8 cellular contexts compared by ENCODE assay signal in the genomic region with DNA sequence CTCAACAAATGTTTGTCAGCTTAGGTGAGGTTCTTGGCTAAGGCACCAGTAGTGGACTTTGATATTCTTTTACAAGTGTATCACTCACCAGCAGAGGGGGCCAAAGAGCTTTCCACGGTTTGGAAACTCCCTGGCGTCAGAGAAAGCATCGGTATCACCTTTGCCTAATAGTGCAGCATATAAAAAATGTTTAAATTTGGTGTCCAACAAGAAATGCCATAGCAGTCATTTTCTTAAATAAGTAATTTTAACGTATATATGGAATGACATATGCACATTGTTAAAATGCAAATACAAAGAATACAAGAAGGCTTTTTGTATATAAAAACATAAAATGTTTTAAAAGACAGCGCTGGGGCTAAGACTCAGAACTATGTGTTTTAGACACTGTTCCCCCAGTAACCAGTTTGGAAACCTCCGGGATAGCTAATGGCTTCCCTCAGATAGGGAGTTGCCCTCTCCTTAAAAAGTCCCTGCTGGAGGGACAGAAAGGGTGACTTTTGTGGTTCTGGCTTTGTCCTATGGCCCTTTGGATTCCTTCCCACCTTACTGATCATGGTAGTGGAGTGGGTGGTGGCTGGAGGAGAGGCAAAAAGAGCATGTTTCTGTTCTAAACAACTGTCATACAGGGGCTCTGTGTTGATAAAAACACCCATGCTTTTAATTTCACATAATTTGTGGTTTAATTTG.
DNase-seq lines count a peak whose midpoint lies in the region; ATAC-seq, FAIRE-seq and TF ChIP-seq lines count a peak whose summit lies in the region.

No MANE protein-coding gene starts in this region.

- ATAC-seq in GM21529 (IDR thresholded peaks at IDR 0.05; ENCODE audit: unreplicated experiment): peak; percentile 77

- FAIRE-seq in frontal cortex (lab: Jason Lieb, UNC): no peak

- H3K27ac ChIP-seq in SJCRH30 (no peak overlapping the region), osteoblast (ENCODE audit: low read depth, low read length) (peak overlapping the region; percentile 69), thyroid gland (peak overlapping the region in 1 of 3 donors; percentile 21)

- H2AFZ ChIP-seq in Loucy (ENCODE audit: low read length) (peak overlapping the region; percentile 65; the same call in 1 of the 2 replicates), osteoblast (ENCODE audit: low read length) (peak overlapping the region; percentile 35)

- H3F3A ChIP-seq in Loucy (ENCODE audit: low read depth): no peaks in the 10 kb centered on the region

- TF ChIP-seq CTCF in Loucy (conservative IDR thresholded peaks at IDR 0.05; ENCODE audit: low read length) (peak; percentile 77), osteoblast (IDR thresholded peaks at IDR 0.05; ENCODE audit: extremely low read depth, low read depth, low read length) (peak; percentile 84), thyroid gland (IDR thresholded peaks at IDR 0.05) (peak; percentile 30 to 84 (median 78))

- intact Hi-C loops in thyroid gland (cut with DNase I): loop anchor here (5.0 kb wide), 1 partner anchor 1164 kb away; a partner anchor contains a TSS

- H3K27me3 ChIP-seq in Loucy (ENCODE audit: insufficient read depth, low read length, poor library complexity, severe bottlenecking) (no peaks in the 10 kb centered on the region), SJCRH30 (no peaks in the 10 kb centered on the region), osteoblast (ENCODE audit: insufficient read depth, low read length) (no peaks in the 10 kb centered on the region), thyroid gland (no peaks in the 10 kb centered on the region)

- H3K4me2 ChIP-seq in Loucy (ENCODE audit: low read depth, low read length, poor library complexity, severe bottlenecking): peak overlapping the region; percentile 66
- H3K4me2 ChIP-seq in osteoblast (ENCODE audit: insufficient read depth, low read length): peak overlapping the region; percentile 76

- H3K9me3 ChIP-seq in Loucy (ENCODE audit: insufficient read depth, low read depth, low read length): no peaks in the 10 kb centered on the region
- no peaks in the 10 kb centered on the region for H3K9me3 ChIP-seq in SJCRH30 (replicated peaks)
- no peaks in the 10 kb centered on the region for H3K9me3 ChIP-seq in osteoblast (ENCODE audit: low read depth, low read length)
- H3K9me3 ChIP-seq in thyroid gland: no peaks in the 10 kb centered on the region

- H3K9ac ChIP-seq in Loucy (ENCODE audit: low read depth, low read length, poor library complexity, severe bottlenecking): no peak overlapping the region

- 20% methylated on average over 6 of the region's 6 CpGs for WGBS in thyroid gland, 2 donors

- no peak for TF ChIP-seq POLR2A in thyroid gland (IDR thresholded peaks at IDR 0.05)

- H4K20me1 ChIP-seq in Loucy (ENCODE audit: insufficient read depth, low read length, poor library complexity, severe bottlenecking): no peaks in the 10 kb centered on the region
- no peaks in the 10 kb centered on the region for H4K20me1 ChIP-seq in osteoblast (ENCODE audit: insufficient read depth, low read length)

- H3K9me2 ChIP-seq in Loucy (replicated peaks; ENCODE audit: low read depth, low read length): no peaks in the 10 kb centered on the region

- no peaks in the 10 kb centered on the region for H3K79me2 ChIP-seq in Loucy (ENCODE audit: insufficient read depth, low read length)
- no peaks in the 10 kb centered on the region for H3K79me2 ChIP-seq in osteoblast (ENCODE audit: insufficient read depth, low read length)

- H3K36me3 ChIP-seq in Loucy (ENCODE audit: insufficient read depth, low read length) (no peaks in the 10 kb centered on the region), SJCRH30 (no peaks in the 10 kb centered on the region), osteoblast (ENCODE audit: insufficient read depth, low read length) (no peaks in the 10 kb centered on the region), thyroid gland (no peaks in the 10 kb centered on the region)

- DNase-seq in D341Med (ENCODE audit: low spot score) (peak; percentile 62), SJCRH30 (peak; percentile 81 to 91), frontal cortex (ENCODE audit: low spot score in 2 of 2) (peak; percentile 2 to 42), osteoblast (ENCODE audit: insufficient read length, low spot score, missing footprints) (peak; percentile 79), thyroid gland (peak; percentile 79 to 91)
- peak; percentile 74 for DNase-seq in activated gamma-delta T cell treated with anti-CD3 and anti-CD28 coated beads, Interleukin-2, amount 50 U/mL, for 16 hours (ENCODE audit: low read depth)

- peaks cover 16% of the 10 kb centered on the region for H3K4me1 ChIP-seq in Loucy (ENCODE audit: insufficient read depth, low read length, poor library complexity, severe bottlenecking)
- H3K4me1 ChIP-seq in SJCRH30: peaks cover 9% of the 10 kb centered on the region
- H3K4me1 ChIP-seq in osteoblast (ENCODE audit: insufficient read depth, low read length): peaks cover 14% of the 10 kb centered on the region
- peaks cover 6 to 7% of the 10 kb centered on the region in 2 donors for H3K4me1 ChIP-seq in thyroid gland

- H3K4me3 ChIP-seq in Loucy (ENCODE audit: low read length, poor library complexity, severe bottlenecking): peak overlapping the region; percentile 26
- H3K4me3 ChIP-seq in SJCRH30: no peak overlapping the region
- H3K4me3 ChIP-seq in osteoblast (ENCODE audit: insufficient read depth, low read length): peak overlapping the region; percentile 26
- no peak overlapping the region for H3K4me3 ChIP-seq in thyroid gland (replicated peaks in 1 of 3)

Comparison
In these comparisons a context has a peak if more than half of its experiments do, and no peak if none do; other contexts are left out.
1. DNase-seq: peak in every context shown above with its lines; median percentile 86 in SJCRH30; 85 in thyroid gland; 79 in osteoblast; 74 in activated gamma-delta T cell treated with anti-CD3 and anti-CD28 coated beads, Interleukin-2, amount 50 U/mL, for 16 hours; 62 in D341Med; 22 in frontal cortex.
2. H3K4me3 ChIP-seq: peak in Loucy (single experiment) and osteoblast (single experiment); none in SJCRH30 (single experiment) and thyroid gland (0 of 3).
3. Peak in every context shown above with its lines, with median percentiles within 50 percentile points of each other: CTCF ChIP-seq.